In the genomic region with DNA sequence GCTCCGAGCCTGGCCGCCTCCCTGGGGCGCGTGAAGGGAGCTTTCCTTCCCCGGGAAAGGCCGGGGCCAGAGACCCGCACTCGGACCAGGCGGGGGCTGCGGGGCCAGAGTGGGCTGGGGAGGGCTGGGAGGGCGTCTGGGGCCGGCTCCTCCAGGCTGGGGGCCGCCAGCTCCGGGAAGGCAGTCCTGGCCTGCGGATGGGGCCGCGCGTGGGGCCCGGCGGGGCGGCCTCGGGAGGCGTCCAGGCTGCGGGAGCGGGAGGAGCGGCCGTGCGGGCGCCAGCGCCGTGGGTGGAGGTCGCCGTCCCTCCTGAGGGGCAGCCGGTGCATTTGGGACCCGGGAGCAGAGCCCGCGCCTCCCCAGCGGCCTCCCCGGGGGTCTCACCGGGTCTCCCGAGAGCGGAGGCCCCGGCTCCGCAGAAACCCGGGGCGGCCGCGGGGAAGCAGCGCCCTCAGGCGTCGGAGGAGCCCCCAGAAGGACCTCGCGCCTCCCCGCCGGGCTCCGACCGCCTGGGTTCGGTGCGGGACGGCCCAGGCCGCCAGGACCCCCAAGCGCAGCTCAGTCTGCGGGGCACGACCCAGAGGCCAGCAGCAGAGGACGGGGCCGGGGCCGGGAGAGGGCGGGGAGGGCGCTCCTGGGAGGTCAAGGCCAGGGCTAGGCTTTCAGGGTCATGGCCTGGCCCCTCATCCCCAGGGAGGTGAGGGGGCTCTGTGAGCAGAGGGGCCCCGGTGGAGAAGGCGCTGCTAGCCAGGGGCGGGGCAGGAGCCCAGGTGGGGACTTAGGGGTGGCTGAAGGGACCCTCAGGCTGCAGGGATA, we compare ENCODE assay signal across 8 cellular contexts. TPM values are rescaled to one million over a fixed set of nuclear protein-coding genes. Genes with fewer than 3 reads are reported as not detected.
A peak's percentile ranks its signal among the peaks of the same experiment; 100 is the strongest.
DNase-seq lines count a peak whose midpoint lies in the region; ATAC-seq and TF ChIP-seq lines count a peak whose summit lies in the region.

No MANE protein-coding gene starts in this region.

- peak; percentile 50 for ATAC-seq in CD8-positive, alpha-beta T cell
- ATAC-seq in GM19351 (IDR thresholded peaks at IDR 0.05; ENCODE audit: unreplicated experiment), result no peak

- peak overlapping the region; percentile 88 for H3K4me3 Mint-ChIP-seq in CD8-positive, alpha-beta T cell

- H3K4me1 ChIP-seq in CD8-positive, alpha-beta T cell (ENCODE audit: insufficient read depth, low read length), result peaks cover 45% of the 10 kb centered on the region
- H3K4me1 ChIP-seq in parathyroid adenoma, result no peaks in the 10 kb centered on the region
- peaks cover 25% of the 10 kb centered on the region for H3K4me1 ChIP-seq in SJCRH30

- peak; percentile 58 to 89 (median 74) for DNase-seq in CD8-positive, alpha-beta T cell
- DNase-seq in LNCaP clone FGC (ENCODE audit: low read depth) (no peak), activated T-cell treated with anti-CD3 and anti-CD28 coated beads for 4 hours (peak; percentile 63), fibroblast of peridontal ligament (ENCODE audit: extremely low read depth) (peak; percentile 6), cerebellar cortex (ENCODE audit: low spot score) (no peak), SJCRH30 (no peak)

- peak overlapping the region; percentile 35 for H3K4me2 ChIP-seq in parathyroid adenoma (ENCODE audit: low read length)

- H3K9me3 ChIP-seq in CD8-positive, alpha-beta T cell (ENCODE audit: low read length), result no peaks in the 10 kb centered on the region
- H3K9me3 ChIP-seq in parathyroid adenoma (ENCODE audit: control insufficient read depth, low read length), result no peaks in the 10 kb centered on the region
- H3K9me3 ChIP-seq in SJCRH30 (replicated peaks), result no peaks in the 10 kb centered on the region

- H3K27me3 ChIP-seq in CD8-positive, alpha-beta T cell (ENCODE audit: insufficient read depth, low read length), result no peaks in the 10 kb centered on the region
- peaks cover 9% of the 10 kb centered on the region for H3K27me3 ChIP-seq in parathyroid adenoma (ENCODE audit: control insufficient read depth, insufficient read depth, low read length)
- H3K27me3 ChIP-seq in SJCRH30, result no peaks in the 10 kb centered on the region

- H3K27ac ChIP-seq in CD8-positive, alpha-beta T cell (ENCODE audit: low read depth, low read length), result no peak overlapping the region
- H3K27ac ChIP-seq in parathyroid adenoma, result no peak overlapping the region
- no peak overlapping the region for H3K27ac ChIP-seq in SJCRH30

- peak overlapping the region; percentile 28 for H2AFZ ChIP-seq in parathyroid adenoma

- no peaks in the 10 kb centered on the region for H3K36me3 ChIP-seq in CD8-positive, alpha-beta T cell (ENCODE audit: insufficient read depth, low read length)
- H3K36me3 ChIP-seq in parathyroid adenoma (ENCODE audit: control insufficient read depth, insufficient read depth, low read length), result no peaks in the 10 kb centered on the region
- H3K36me3 ChIP-seq in SJCRH30, result no peaks in the 10 kb centered on the region

- intact Hi-C loops in CD8-positive, alpha-beta T cell (cut with DNase I, micrococcal nuclease), result loop anchor here (1.0 to 5.0 kb wide), 7 partner anchors 21 to 422 kb away; a partner anchor contains a TSS

- H3K9ac ChIP-seq in parathyroid adenoma, result no peak overlapping the region

- no peak overlapping the region for H3K27ac Mint-ChIP-seq in CD8-positive, alpha-beta T cell

- POLR2A ChIA-PET in CD8-positive, alpha-beta T cell (lab: Charles Lee), result interaction anchor here (0.6 to 11.1 kb wide), 16 partner anchors 12 to 131 kb away, joined by 3 to 140 read pairs (median 4); a partner anchor contains a TSS

- H3K27me3 Mint-ChIP-seq in CD8-positive, alpha-beta T cell (ENCODE audit: low read depth), result no peaks in the 10 kb centered on the region

- H3K4me3 ChIP-seq in CD8-positive, alpha-beta T cell (ENCODE audit: low read depth, low read length), result peak overlapping the region; percentile 55
- H3K4me3 ChIP-seq in LNCaP clone FGC (ENCODE audit: low read depth, low read length) (no peak overlapping the region), parathyroid adenoma (ENCODE audit: low read depth, low read length) (no peak overlapping the region), SJCRH30 (no peak overlapping the region)

- no peaks in the 10 kb centered on the region for H3K79me2 ChIP-seq in parathyroid adenoma

- peaks cover 1% of the 10 kb centered on the region for H3K36me3 Mint-ChIP-seq in CD8-positive, alpha-beta T cell

- CTCF ChIA-PET in CD8-positive, alpha-beta T cell (lab: Charles Lee), result interaction anchor here (0.8 to 6.8 kb wide), 26 partner anchors 9 to 422 kb away, joined by 3 to 169 read pairs (median 5); a partner anchor contains a TSS

- H3K9me3 Mint-ChIP-seq in CD8-positive, alpha-beta T cell, result no peaks in the 10 kb centered on the region

- peak; percentile 87 for TF ChIP-seq CTCF in CD8-positive, alpha-beta T cell (IDR thresholded peaks at IDR 0.05)
- TF ChIP-seq CTCF in LNCaP clone FGC (IDR thresholded peaks at IDR 0.05; ENCODE audit: control insufficient read depth, extremely low read depth, insufficient read depth), result 0 out of 2 replicates have a peak, but pooled peaks have one; percentile 17
- peak; percentile 15 for TF ChIP-seq CTCF in parathyroid adenoma (IDR thresholded peaks at IDR 0.05)

- peaks cover 34% of the 10 kb centered on the region for H3K4me1 Mint-ChIP-seq in CD8-positive, alpha-beta T cell (ENCODE audit: low read depth)

RNA-seq across cellular contexts. Expression of a gene that starts 7.3 kb away (rescaled TPM):
- 10 to 100 TPM in 1 of 2 experiments, 1 to 10 TPM in 1; 8.2 to 10.0 TPM for total RNA-seq in CD8-positive, alpha-beta T cell
- total RNA-seq in SJCRH30 (2014; rRNA removed; shearing (Covaris generic)), result 26.8 and 32.3 TPM in 2 replicates

RNA-seq across cellular contexts. Expression of a gene that starts 11.9 kb away (rescaled TPM):
- 100 to 1,000 TPM; 234 to 245 TPM for total RNA-seq in CD8-positive, alpha-beta T cell
- total RNA-seq in SJCRH30 (2014; rRNA removed; shearing (Covaris generic)), result 38.8 and 42.4 TPM in 2 replicates

RNA-seq across cellular contexts. Expression of a gene that starts 59.1 kb away (rescaled TPM):
- total RNA-seq in CD8-positive, alpha-beta T cell, result 10 to 100 TPM; 71.0 to 73.3 TPM
- 195 TPM in 2 replicates for total RNA-seq in SJCRH30 (2014; rRNA removed; shearing (Covaris generic))

Comparison
In these comparisons a context has a peak if more than half of its experiments do, and no peak if none do; other contexts are left out.
1. DNase-seq: peak in CD8-positive, alpha-beta T cell (7 of 7), activated T-cell treated with anti-CD3 and anti-CD28 coated beads for 4 hours (single experiment) and fibroblast of peridontal ligament (single experiment); none in LNCaP clone FGC (single experiment), cerebellar cortex (single experiment) and SJCRH30 (0 of 2).
2. CTCF ChIP-seq: peak in every context shown above with its lines; median percentile 87 in CD8-positive, alpha-beta T cell; 17 in LNCaP clone FGC; 15 in parathyroid adenoma.